ENCODE assay signal across 14 cellular contexts in the genomic region with DNA sequence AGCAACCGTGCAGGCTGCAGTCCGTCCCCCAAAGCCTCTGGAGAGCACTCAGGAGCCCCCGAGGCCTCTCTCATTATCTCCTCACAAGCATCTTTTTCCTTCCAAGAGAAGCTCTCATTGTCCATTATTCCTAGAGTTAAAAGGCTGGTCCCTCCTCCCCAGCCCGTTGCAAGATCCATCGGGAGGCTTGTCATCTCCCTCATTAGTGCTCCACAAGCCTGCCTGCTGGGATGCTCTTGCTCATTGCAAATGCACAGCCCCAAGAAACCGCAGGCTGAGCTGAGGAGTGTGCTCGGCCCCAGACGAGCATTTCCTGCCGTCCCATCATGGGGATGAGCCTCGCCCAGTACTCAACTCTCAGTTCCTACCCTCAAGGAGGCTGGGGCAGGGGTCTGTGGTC. TPM values are rescaled to one million over a fixed set of nuclear protein-coding genes. Genes with fewer than 3 reads are reported as not detected.
A peak's percentile ranks its signal among the peaks of the same experiment; 100 is the strongest.
DNase-seq lines count a peak whose midpoint lies in the region; ATAC-seq and TF ChIP-seq lines count a peak whose summit lies in the region.
"Had no signal": no experiment of that assay in that cellular context is flagged by ENCODE, and none has a peak within 500 bp of the region (broad histone marks: within the 10 kb centered on the region; RNA-seq: fewer than 3 reads in every experiment).

No MANE protein-coding gene starts in this region.

- 61 to 69% methylated on average over 10 of the region's 10 CpGs for WGBS in lower leg skin, 2 donors

- H3K36me3 ChIP-seq in neural progenitor cell (no peaks in the 10 kb centered on the region), gastrocnemius medialis (no peaks in the 10 kb centered on the region), osteoblast (ENCODE audit: insufficient read depth, low read length) (no peaks in the 10 kb centered on the region)

- in situ Hi-C loops in gastrocnemius medialis (cut with MboI; ENCODE audit: low sequenced_read_pairs in 4 of 4) = no loop called here

- peaks cover 91% of the 10 kb centered on the region for H3K4me1 Mint-ChIP-seq in neural progenitor cell
- H3K4me1 Mint-ChIP-seq: CD4-positive, alpha-beta memory T cell had no signal

- H3F3A ChIP-seq in neural progenitor cell (ENCODE audit: low read depth) = peaks cover 10% of the 10 kb centered on the region

- H3K9me3 ChIP-seq in neural progenitor cell (ENCODE audit: low read depth) (no peaks in the 10 kb centered on the region), gastrocnemius medialis (no peaks in the 10 kb centered on the region), osteoblast (ENCODE audit: low read depth, low read length) (no peaks in the 10 kb centered on the region)

- DNase-seq in DMS79 (lab: John Stamatoyannopoulos, UW) (peak; percentile 10), NCI-H2227 treated with DMSO at 0.1 percent for 48 hours (lab: John Stamatoyannopoulos, UW) (peak; percentile 88), dorsolateral prefrontal cortex (peak in 3 of 10 donors; percentile 52 to 59 (median 56)), neural progenitor cell (ENCODE audit: low spot score) (peak; percentile 71), lower leg skin (ENCODE audit: low spot score in 2 of 2) (no peak), gastrocnemius medialis (no peak), osteoblast (ENCODE audit: insufficient read length, low spot score, missing footprints) (no peak)
- DNase-seq: activated CD4-positive, CD25-positive, alpha-beta regulatory T cell; CD4-positive, alpha-beta memory T cell; stimulated activated CD4-positive, alpha-beta T cell treated with anti-CD3 and anti-CD28 coated beads, Interleukin-15, amount 100 ng/mL, for 24 hours; T-helper 2 cell had no signal

- H3K4me1 ChIP-seq in neural progenitor cell (peaks cover 41% of the 10 kb centered on the region), gastrocnemius medialis (peaks cover 83 to 95% of the 10 kb centered on the region in 2 donors), osteoblast (ENCODE audit: insufficient read depth, low read length) (peaks cover 25% of the 10 kb centered on the region)

- peaks cover 9% of the 10 kb centered on the region for H3K36me3 Mint-ChIP-seq in neural progenitor cell
- H3K36me3 Mint-ChIP-seq: CD4-positive, alpha-beta memory T cell had no signal

- H3K27ac ChIP-seq in dorsolateral prefrontal cortex (peak overlapping the region; percentile 35 to 93 (median 83)), neural progenitor cell (no peak overlapping the region), gastrocnemius medialis (peak overlapping the region in 2 of 4 donors; percentile 85 to 93), osteoblast (ENCODE audit: low read depth, low read length) (no peak overlapping the region)

- H3K9me3 Mint-ChIP-seq in neural progenitor cell = no peaks in the 10 kb centered on the region
- H3K9me3 Mint-ChIP-seq: stimulated activated naive CD8-positive, alpha-beta T cell treated with anti-CD3 and anti-CD28 coated beads, Interleukin-15, Interleukin-2, amounts not matched to agents 100 ng/mL and 50 ng/mL, for 24 hours had no signal

- H2AFZ ChIP-seq in neural progenitor cell (replicated peaks) = no peak overlapping the region
- H2AFZ ChIP-seq in osteoblast (ENCODE audit: low read length) = no peak overlapping the region

- no peak overlapping the region for H3K27ac Mint-ChIP-seq in neural progenitor cell
- H3K27ac Mint-ChIP-seq: stimulated activated naive CD8-positive, alpha-beta T cell treated with anti-CD3 and anti-CD28 coated beads, Interleukin-15, Interleukin-2, amounts not matched to agents 100 ng/mL and 50 ng/mL, for 24 hours had no signal

- ATAC-seq in gastrocnemius medialis (no peak), HG03039 (IDR thresholded peaks at IDR 0.05; ENCODE audit: unreplicated experiment) (no peak)
- ATAC-seq: left lobe of liver had no signal

- H3K4me3 Mint-ChIP-seq in neural progenitor cell = peak overlapping the region; percentile 69
- H3K4me3 Mint-ChIP-seq: CD4-positive, alpha-beta memory T cell; stimulated activated naive CD8-positive, alpha-beta T cell treated with anti-CD3 and anti-CD28 coated beads, Interleukin-15, Interleukin-2, amounts not matched to agents 100 ng/mL and 50 ng/mL, for 24 hours had no signal

- intact Hi-C loops in dorsolateral prefrontal cortex (cut with DNase I) (loop anchor here in 1 of 2 donors (2.0 kb wide), 1 partner anchor 29 kb away; no protein-coding TSS in a partner anchor), lower leg skin (cut with DNase I; ENCODE audit: low total_unique reads) (no loop called here), gastrocnemius medialis (cut with DNase I; ENCODE audit: low total_unique reads) (no loop called here)

- H3K27me3 ChIP-seq in dorsolateral prefrontal cortex (no peaks in the 10 kb centered on the region), neural progenitor cell (no peaks in the 10 kb centered on the region), gastrocnemius medialis (no peaks in the 10 kb centered on the region), osteoblast (ENCODE audit: insufficient read depth, low read length) (no peaks in the 10 kb centered on the region)

- TF ChIP-seq POLR2A in lower leg skin (IDR thresholded peaks at IDR 0.05) (no peak), gastrocnemius medialis (IDR thresholded peaks at IDR 0.05) (no peak)

- peaks cover 59% of the 10 kb centered on the region for H4K20me1 ChIP-seq in neural progenitor cell (ENCODE audit: low read depth)
- H4K20me1 ChIP-seq in osteoblast (ENCODE audit: insufficient read depth, low read length) = peaks cover 43% of the 10 kb centered on the region

- TF ChIP-seq CTCF in dorsolateral prefrontal cortex (IDR thresholded peaks at IDR 0.05 in 54 of 56, conservative IDR thresholded peaks at IDR 0.05 in 2 of 56; ENCODE audit: low read depth in 1 of 56, partially characterized antibody in 56 of 56) = no peak
- TF ChIP-seq CTCF in neural progenitor cell (IDR thresholded peaks at IDR 0.05) = no peak
- TF ChIP-seq CTCF in lower leg skin (IDR thresholded peaks at IDR 0.05) = no peak
- TF ChIP-seq CTCF in gastrocnemius medialis (IDR thresholded peaks at IDR 0.05 in 4 of 5, conservative IDR thresholded peaks at IDR 0.05 in 1 of 5) = no peak
- TF ChIP-seq CTCF in osteoblast (IDR thresholded peaks at IDR 0.05; ENCODE audit: extremely low read depth, low read depth, low read length) = no peak

- H3K27me3 Mint-ChIP-seq in neural progenitor cell (ENCODE audit: insufficient read depth, low read depth) = peaks cover 9% of the 10 kb centered on the region

- no peak overlapping the region for H3K9ac ChIP-seq in neural progenitor cell

- H3K4me2 ChIP-seq in neural progenitor cell (peak overlapping the region; percentile 57), osteoblast (ENCODE audit: insufficient read depth, low read length) (no peak overlapping the region)

- peaks cover 55% of the 10 kb centered on the region for H3K79me2 ChIP-seq in neural progenitor cell (ENCODE audit: low read depth)
- H3K79me2 ChIP-seq in osteoblast (ENCODE audit: insufficient read depth, low read length) = peaks cover 78% of the 10 kb centered on the region

- H3K4me3 ChIP-seq in dorsolateral prefrontal cortex (peak overlapping the region in 23 of 59 donors; percentile 2 to 41 (median 14)), neural progenitor cell (no peak overlapping the region), lower leg skin (ENCODE audit: low read depth, poor library complexity, severe bottlenecking) (no peak overlapping the region), gastrocnemius medialis (no peak overlapping the region), osteoblast (ENCODE audit: insufficient read depth, low read length) (no peak overlapping the region)

RNA-seq across cellular contexts. Expression of gene NUAK1, which starts 23.3 kb away (rescaled TPM):
- total RNA-seq in dorsolateral prefrontal cortex (100 to 1,000 TPM in 82 of 120 experiments, 10 to 100 TPM in 38; 44.5 to 165 (median 114) TPM), neural progenitor cell (ENCODE audit: low replicate concordance) (11.9 and 18.8 TPM in 2 replicates), lower leg skin (10 to 100 TPM; 23.9 to 66.1 (median 42.3) TPM), gastrocnemius medialis (10 to 100 TPM; 18.9 to 34.5 (median 29.1) TPM), osteoblast (17.1 and 21.7 TPM in 2 replicates)
- total RNA-seq: CD4-positive, alpha-beta memory T cell had no signal

Comparison
In these comparisons a context has a peak if more than half of its experiments do, and no peak if none do; other contexts are left out.
1. DNase-seq: peak in DMS79 (single experiment), NCI-H2227 treated with DMSO at 0.1 percent for 48 hours (single experiment) and neural progenitor cell (single experiment); none in lower leg skin (0 of 2), gastrocnemius medialis (0 of 2) and osteoblast (single experiment).
2. H3K27ac ChIP-seq: peak in dorsolateral prefrontal cortex (59 of 59); none in neural progenitor cell (single experiment) and osteoblast (single experiment).